ENCODE assay signal across 1 cellular context in genomic region chr7:66050337-66050957, GRCh38.
TF ChIP-seq lines count a peak whose summit lies in the region.

No MANE protein-coding gene starts in this region.

TF ChIP-seq in IMR-90, 13 proteins besides CTCF, POLR2A, EP300 and RAD21 (continued from another document):
- TF ChIP-seq MXI1 (IDR thresholded peaks at IDR 0.05; ENCODE audit: borderline replicate concordance, low read depth, low read length) (no peak), NFE2L2 (IDR thresholded peaks at IDR 0.05; ENCODE audit: low read depth, low read length) (no peak), USF2 (IDR thresholded peaks at IDR 0.05; ENCODE audit: low read depth, low read length) (no peak), SMC3 (IDR thresholded peaks at IDR 0.05; ENCODE audit: low read depth, low read length) (no peak), ELK1 (IDR thresholded peaks at IDR 0.05; ENCODE audit: borderline replicate concordance, low read depth, low read length) (no peak), CHD1 (IDR thresholded peaks at IDR 0.05; ENCODE audit: low read depth, low read length) (no peak), BHLHE40 (IDR thresholded peaks at IDR 0.05; ENCODE audit: low read depth, low read length) (no peak), FOS (IDR thresholded peaks at IDR 0.05; ENCODE audit: low read depth, low read length) (no peak), RFX5 (IDR thresholded peaks at IDR 0.05; ENCODE audit: low read depth, low read length) (no peak), MAZ (IDR thresholded peaks at IDR 0.05; ENCODE audit: borderline replicate concordance, low read depth, low read length) (no peak)
TF ChIP-seq in IMR-90: peak in this region for 0.
